In genomic region chr20:59174975-59175374, GRCh38 we compare ENCODE assay signal across 18 cellular contexts. TPM values are rescaled to one million over a fixed set of nuclear protein-coding genes. Genes with fewer than 3 reads are reported as not detected.
DNase-seq lines count a peak whose midpoint lies in the region; ATAC-seq lines count a peak whose summit lies in the region.
"Had no signal": no experiment of that assay in that cellular context is flagged by ENCODE, and none has a peak within 500 bp of the region (broad histone marks: within the 10 kb centered on the region; RNA-seq: fewer than 3 reads in every experiment).

No MANE protein-coding gene starts in this region.

- H4K91ac ChIP-seq in mesenchymal stem cell (ENCODE audit: low read length): no peak overlapping the region

- H3K9ac ChIP-seq in mesenchymal stem cell (ENCODE audit: low read length): no peak overlapping the region

- no peak overlapping the region for H3K23ac ChIP-seq in mesenchymal stem cell (ENCODE audit: low read length in 2 of 2)

- H3K27me3 Mint-ChIP-seq in activated naive CD4-positive, alpha-beta T cell treated with anti-CD3 and anti-CD28 coated beads, Interleukin-2, amount 50 U/mL, for 24 hours: no peaks in the 10 kb centered on the region
- H3K27me3 Mint-ChIP-seq in activated naive CD4-positive, alpha-beta T cell treated with anti-CD3 and anti-CD28 coated beads, Interleukin-2, amount 10 ng/mL, durations not matched to agents 7 days and 5 days: no peaks in the 10 kb centered on the region
- no peaks in the 10 kb centered on the region for H3K27me3 Mint-ChIP-seq in T-cell
- H3K27me3 Mint-ChIP-seq in natural killer cell treated with Interleukin-12 subunit alpha and Interleukin-12 subunit beta and Interleukin-15 and Interleukin-18, amount 100 ng/mL, for 72 hours: no peaks in the 10 kb centered on the region
- H3K27me3 Mint-ChIP-seq: B cell had no signal

- H2BK12ac ChIP-seq in mesenchymal stem cell (ENCODE audit: low read length in 2 of 2): no peak overlapping the region

- no peak overlapping the region for H2BK5ac ChIP-seq in mesenchymal stem cell (ENCODE audit: low read depth, low read length, poor library complexity, severe bottlenecking)

- no peaks in the 10 kb centered on the region for H3K4me1 ChIP-seq in mesenchymal stem cell (ENCODE audit: control insufficient read depth, insufficient read depth, low read depth, low read length)

- peaks cover 0 to 37% of the 10 kb centered on the region in 2 experiments for H3K27me3 ChIP-seq in mesenchymal stem cell (ENCODE audit: control insufficient read depth in 1 of 2, insufficient read depth in 1 of 2, low read length in 2 of 2)

- WGBS in mesenchymal stem cell: 14% methylated on average over 1 of the region's 2 CpGs

- no peaks in the 10 kb centered on the region for H3K9me3 ChIP-seq in mesenchymal stem cell (ENCODE audit: control insufficient read depth, low read length)

- no peaks in the 10 kb centered on the region for H3K9me3 Mint-ChIP-seq in activated naive CD4-positive, alpha-beta T cell treated with anti-CD3 and anti-CD28 coated beads, Interleukin-2, amount 50 U/mL, for 24 hours
- peaks cover 5% of the 10 kb centered on the region for H3K9me3 Mint-ChIP-seq in activated naive CD4-positive, alpha-beta T cell treated with anti-CD3 and anti-CD28 coated beads, Interleukin-2, amount 10 ng/mL, durations not matched to agents 7 days and 5 days
- H3K9me3 Mint-ChIP-seq in T-cell: no peaks in the 10 kb centered on the region
- H3K9me3 Mint-ChIP-seq in natural killer cell treated with Interleukin-12 subunit alpha and Interleukin-12 subunit beta and Interleukin-15 and Interleukin-18, amount 100 ng/mL, for 72 hours: peaks cover 3% of the 10 kb centered on the region
- H3K9me3 Mint-ChIP-seq: H9 had no signal

- POLR2A ChIA-PET in T-cell (lab: Charles Lee): interaction anchor here (0.6 to 1.2 kb wide), 8 partner anchors 10 to 1841 kb away, joined by 3 to 9 read pairs (median 4); partner anchors contain the start of gene ZNF831 (in 1 of the 2)

- H3K14ac ChIP-seq in mesenchymal stem cell (ENCODE audit: low read length in 2 of 2): no peak overlapping the region

- no peak overlapping the region for H2BK15ac ChIP-seq in mesenchymal stem cell (ENCODE audit: low read depth, poor library complexity, severe bottlenecking)

- H3K4me2 ChIP-seq in mesenchymal stem cell (ENCODE audit: low read length, poor library complexity, severe bottlenecking): no peak overlapping the region
- H3K4me2 ChIP-seq: PC-9 had no signal

- H3K36me3 Mint-ChIP-seq in activated naive CD4-positive, alpha-beta T cell treated with anti-CD3 and anti-CD28 coated beads, Interleukin-2, amount 50 U/mL, for 24 hours: peaks cover 20% of the 10 kb centered on the region
- peaks cover 70% of the 10 kb centered on the region for H3K36me3 Mint-ChIP-seq in activated naive CD4-positive, alpha-beta T cell treated with anti-CD3 and anti-CD28 coated beads, Interleukin-2, amount 10 ng/mL, durations not matched to agents 7 days and 5 days
- H3K36me3 Mint-ChIP-seq in T-cell: peaks cover 78% of the 10 kb centered on the region
- H3K36me3 Mint-ChIP-seq in natural killer cell treated with Interleukin-12 subunit alpha and Interleukin-12 subunit beta and Interleukin-15 and Interleukin-18, amount 100 ng/mL, for 72 hours: peaks cover 6% of the 10 kb centered on the region

- H3K36me3 ChIP-seq in mesenchymal stem cell (ENCODE audit: control insufficient read depth in 1 of 2, insufficient read depth in 2 of 2, low read depth in 1 of 2, low read length in 2 of 2): no peaks in the 10 kb centered on the region

- no peak overlapping the region for H3K18ac ChIP-seq in mesenchymal stem cell (ENCODE audit: low read depth in 1 of 2, low read length in 2 of 2)

- H2AFZ ChIP-seq in mesenchymal stem cell (ENCODE audit: low read depth, low read length): no peak overlapping the region
- H2AFZ ChIP-seq: PC-9 had no signal

- H2AK5ac ChIP-seq in mesenchymal stem cell (ENCODE audit: low read length, severe bottlenecking): no peak overlapping the region

- CTCF ChIA-PET in activated naive CD4-positive, alpha-beta T cell treated with anti-CD3 and anti-CD28 coated beads, Interleukin-2, amount 10 ng/mL, durations not matched to agents 7 days and 5 days (lab: Charles Lee): interaction anchor here (0.7 to 1.2 kb wide), 3 partner anchors 11 to 91 kb away, joined by 3 to 4 read pairs (median 3); no protein-coding TSS in a partner anchor
- CTCF ChIA-PET in T-cell (lab: Charles Lee): interaction anchor here in 1 of 2 donors (0.6 to 1.4 kb wide), 6 partner anchors 10 to 92 kb away, joined by 3 read pairs; no protein-coding TSS in a partner anchor

- H3K27ac ChIP-seq in mesenchymal stem cell (ENCODE audit: low read length, poor library complexity, severe bottlenecking): no peak overlapping the region
- H3K27ac ChIP-seq: PC-9 had no signal

- H3K4me3 Mint-ChIP-seq in activated naive CD4-positive, alpha-beta T cell treated with anti-CD3 and anti-CD28 coated beads, Interleukin-2, amount 50 U/mL, for 24 hours: peak overlapping the region; percentile 47
- no peak overlapping the region for H3K4me3 Mint-ChIP-seq in activated naive CD4-positive, alpha-beta T cell treated with anti-CD3 and anti-CD28 coated beads, Interleukin-2, amount 10 ng/mL, durations not matched to agents 7 days and 5 days
- H3K4me3 Mint-ChIP-seq in T-cell: peak overlapping the region in 1 of 3 donors; percentile 30
- H3K4me3 Mint-ChIP-seq in natural killer cell treated with Interleukin-12 subunit alpha and Interleukin-12 subunit beta and Interleukin-15 and Interleukin-18, amount 100 ng/mL, for 72 hours: peak overlapping the region; percentile 65
- H3K4me3 Mint-ChIP-seq: B cell, H9 had no signal

- H3K4ac ChIP-seq in mesenchymal stem cell (ENCODE audit: low read depth in 1 of 2, low read length in 2 of 2): no peak overlapping the region

- no peak overlapping the region for H3K4me3 ChIP-seq in mesenchymal stem cell (ENCODE audit: insufficient read depth in 1 of 2, low read depth in 1 of 2, low read length in 2 of 2)
- H3K4me3 ChIP-seq: PC-9 had no signal

- peaks cover 98% of the 10 kb centered on the region for H3K4me1 Mint-ChIP-seq in activated naive CD4-positive, alpha-beta T cell treated with anti-CD3 and anti-CD28 coated beads, Interleukin-2, amount 50 U/mL, for 24 hours
- H3K4me1 Mint-ChIP-seq in activated naive CD4-positive, alpha-beta T cell treated with anti-CD3 and anti-CD28 coated beads, Interleukin-2, amount 10 ng/mL, durations not matched to agents 7 days and 5 days: peaks cover 74% of the 10 kb centered on the region
- H3K4me1 Mint-ChIP-seq in T-cell: peaks cover 90 to 99% (median 98%) of the 10 kb centered on the region in 3 donors
- H3K4me1 Mint-ChIP-seq in natural killer cell treated with Interleukin-12 subunit alpha and Interleukin-12 subunit beta and Interleukin-15 and Interleukin-18, amount 100 ng/mL, for 72 hours (ENCODE audit: low read depth in 2 of 2): peaks cover 86 to 91% of the 10 kb centered on the region in 2 donors

- no peak for DNase-seq in activated naive CD4-positive, alpha-beta T cell treated with anti-CD3 and anti-CD28 coated beads, Interleukin-2, amount 10 ng/mL, durations not matched to agents 7 days and 5 days
- no peak for DNase-seq in T-cell
- peak; percentile 24 for DNase-seq in central memory CD4-positive, alpha-beta T cell
- no peak for DNase-seq in natural killer cell treated with Interleukin-12 subunit alpha and Interleukin-12 subunit beta and Interleukin-15 and Interleukin-18, amount 100 ng/mL, for 72 hours (ENCODE audit: low spot score)
- no peak for DNase-seq in mesenchymal stem cell
- no peak for DNase-seq in stimulated activated CD4-positive, alpha-beta T cell treated with anti-CD3 and anti-CD28 coated beads, Interleukin-4, amount 100 ng/mL, for 4 hours
- DNase-seq: DMS79 treated with DMSO at 0.1 percent for 48 hours, H9, NCI-H1048, NCI-H2081 treated with DMSO at 0.1 percent for 48 hours, NCI-H510A, PC-9 had no signal

- no peaks in the 10 kb centered on the region for H3K79me1 ChIP-seq in mesenchymal stem cell (replicated peaks; ENCODE audit: low read length, poor library complexity, severe bottlenecking)

- no peak overlapping the region for H2BK120ac ChIP-seq in mesenchymal stem cell (ENCODE audit: low read depth, low read length)

- H4K8ac ChIP-seq in mesenchymal stem cell (ENCODE audit: low read length): no peak overlapping the region

- H3K27ac Mint-ChIP-seq in activated naive CD4-positive, alpha-beta T cell treated with anti-CD3 and anti-CD28 coated beads, Interleukin-2, amount 50 U/mL, for 24 hours: peak overlapping the region; percentile 76
- no peak overlapping the region for H3K27ac Mint-ChIP-seq in activated naive CD4-positive, alpha-beta T cell treated with anti-CD3 and anti-CD28 coated beads, Interleukin-2, amount 10 ng/mL, durations not matched to agents 7 days and 5 days
- peak overlapping the region; percentile 91 for H3K27ac Mint-ChIP-seq in T-cell
- H3K27ac Mint-ChIP-seq in natural killer cell treated with Interleukin-12 subunit alpha and Interleukin-12 subunit beta and Interleukin-15 and Interleukin-18, amount 100 ng/mL, for 72 hours: peak overlapping the region; percentile 72 to 84
- H3K27ac Mint-ChIP-seq: B cell, H9 had no signal

- ATAC-seq in T-cell (replicated peaks in 1 of 4): peak in 1 of 4 experiments; percentile 44
- ATAC-seq in natural killer cell treated with Interleukin-12 subunit alpha and Interleukin-12 subunit beta and Interleukin-15 and Interleukin-18, amount 100 ng/mL, for 72 hours: no peak

RNA-seq across cellular contexts. Expression of gene ZNF831, which starts 11.4 kb away (rescaled TPM):
- 10 to 100 TPM; 23.1 to 48.0 (median 29.7) TPM for total RNA-seq in T-cell
- 1 to 10 TPM; 3.3 to 5.7 TPM for total RNA-seq in natural killer cell treated with Interleukin-12 subunit alpha and Interleukin-12 subunit beta and Interleukin-15 and Interleukin-18, amount 100 ng/mL, for 72 hours
- polyA plus RNA-seq in mesenchymal stem cell (2013, experiment 1 of 2): not detected
- polyA plus RNA-seq in mesenchymal stem cell (2013, experiment 2 of 2): not detected
- total RNA-seq: G401, H9, HT-29, MCF 10A, PC-9 had no signal
- polyA plus RNA-seq: AG04450 had no signal
